Comparison of ENCODE assay signal across 8 cellular contexts in the genomic region with DNA sequence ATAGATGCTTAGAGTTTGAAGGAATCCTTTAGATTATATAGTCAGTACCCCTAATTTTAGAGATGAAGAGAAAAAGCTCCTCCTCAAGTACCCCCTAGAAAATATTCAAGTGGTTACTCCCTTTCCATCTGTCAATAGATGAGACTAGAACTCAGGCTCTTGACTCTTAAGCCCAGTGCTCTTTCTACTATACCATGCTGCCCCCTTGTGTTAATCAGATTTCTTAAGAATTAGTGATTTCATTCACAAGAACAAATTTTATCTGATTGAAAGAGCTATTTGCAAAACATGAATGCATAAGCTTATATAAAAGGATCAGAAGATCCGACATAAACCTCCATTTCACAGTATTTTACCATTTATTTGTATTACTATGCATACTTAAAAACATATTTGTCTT.
A peak's percentile ranks its signal among the peaks of the same experiment; 100 is the strongest.
DNase-seq lines count a peak whose midpoint lies in the region; ATAC-seq and TF ChIP-seq lines count a peak whose summit lies in the region.

No MANE protein-coding gene starts in this region.

- peaks cover 1% of the 10 kb centered on the region for H3K27me3 Mint-ChIP-seq in activated T-cell treated with anti-CD3 and anti-CD28 coated beads, Interleukin-2, amount 50 U/mL, for 4 hours (ENCODE audit: low read depth)

- intact Hi-C loops in mucosa of descending colon (cut with DNase I, micrococcal nuclease): no loop called here

- TF ChIP-seq CTCF in LNCAP (IDR thresholded peaks at IDR 0.05): peak; percentile 39; the same call in 1 of the 2 replicates
- no peak for TF ChIP-seq CTCF in mucosa of descending colon (IDR thresholded peaks at IDR 0.05)

- no peaks in the 10 kb centered on the region for H3K9me3 ChIP-seq in mucosa of descending colon

- no peaks in the 10 kb centered on the region for H3K4me1 Mint-ChIP-seq in activated T-cell treated with anti-CD3 and anti-CD28 coated beads, Interleukin-2, amount 50 U/mL, for 4 hours (ENCODE audit: low read depth)

- no peaks in the 10 kb centered on the region for H3K4me1 ChIP-seq in mucosa of descending colon (ENCODE audit: low read depth)

- ATAC-seq in left lobe of liver (no peak), mucosa of descending colon (no peak)
- no peak for ATAC-seq in activated T-cell treated with anti-CD3 and anti-CD28 coated beads, Interleukin-2, amount 50 U/mL, for 4 hours

- no peaks in the 10 kb centered on the region for H3K36me3 Mint-ChIP-seq in activated T-cell treated with anti-CD3 and anti-CD28 coated beads, Interleukin-2, amount 50 U/mL, for 4 hours (ENCODE audit: insufficient read depth)

- no peaks in the 10 kb centered on the region for H3K36me3 ChIP-seq in mucosa of descending colon (ENCODE audit: low read depth)

- DNase-seq in EH (ENCODE audit: low read depth) (peak; percentile 53), SHP77 (lab: John Stamatoyannopoulos, UW) (peak; percentile 57 to 63), globus pallidus (ENCODE audit: low spot score) (peak; percentile 18), left lobe of liver (ENCODE audit: low spot score) (no peak), mucosa of descending colon (no peak)
- DNase-seq in activated CD4-positive, alpha-beta T cell treated with anti-CD3 and anti-CD28 coated beads, Interleukin-2, amount 50 U/mL, for 4 hours: no peak
- no peak for DNase-seq in activated T-cell treated with anti-CD3 and anti-CD28 coated beads, Interleukin-2, amount 50 U/mL, for 4 hours

- H3K4me3 ChIP-seq in mucosa of descending colon: no peak overlapping the region

- H3K4me3 Mint-ChIP-seq in activated T-cell treated with anti-CD3 and anti-CD28 coated beads, Interleukin-2, amount 50 U/mL, for 4 hours: no peak overlapping the region

- H3K9me3 Mint-ChIP-seq in activated T-cell treated with anti-CD3 and anti-CD28 coated beads, Interleukin-2, amount 50 U/mL, for 4 hours: no peaks in the 10 kb centered on the region

Comparison
In these comparisons a context has a peak if more than half of its experiments do, and no peak if none do; other contexts are left out.
1. DNase-seq: peak in EH (single experiment), SHP77 (2 of 2) and globus pallidus (single experiment); none in activated CD4-positive, alpha-beta T cell treated with anti-CD3 and anti-CD28 coated beads, Interleukin-2, amount 50 U/mL, for 4 hours (0 of 2), left lobe of liver (single experiment), activated T-cell treated with anti-CD3 and anti-CD28 coated beads, Interleukin-2, amount 50 U/mL, for 4 hours (single experiment) and mucosa of descending colon (0 of 3).